In the genomic region with DNA sequence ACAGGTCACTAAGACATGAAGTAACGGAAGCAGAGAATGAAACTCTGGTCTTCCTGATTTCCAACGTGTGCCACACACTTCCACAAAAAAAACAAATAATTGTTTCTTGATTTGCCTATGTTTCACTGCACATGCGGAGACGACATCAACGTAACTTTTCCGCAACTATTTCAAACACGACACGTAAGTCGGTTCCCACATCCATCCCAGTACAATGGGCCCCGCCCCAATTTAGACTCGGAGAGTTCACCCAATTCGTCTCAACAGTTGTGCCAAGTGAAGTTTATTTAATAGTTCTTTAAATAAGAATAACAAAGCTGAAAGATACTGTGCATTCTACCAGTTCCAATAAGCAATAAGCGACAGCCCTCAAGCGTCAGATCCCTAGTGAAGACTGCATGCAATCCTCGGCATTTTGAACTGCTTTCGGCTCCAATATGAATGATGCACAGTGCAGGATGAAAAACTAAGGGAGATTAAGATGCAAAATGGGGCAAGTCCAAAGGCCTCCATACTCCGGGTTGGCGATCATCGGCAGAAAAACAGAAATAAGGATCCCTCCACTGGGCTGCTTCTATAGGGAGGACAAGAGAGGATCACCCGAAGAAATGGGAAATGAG, we compare ENCODE assay signal across 8 cellular contexts. TPM values are rescaled to one million over a fixed set of nuclear protein-coding genes. Genes with fewer than 3 reads are reported as not detected.
DNase-seq lines count a peak whose midpoint lies in the region; ATAC-seq and TF ChIP-seq lines count a peak whose summit lies in the region.

No MANE protein-coding gene starts in this region.

- TF ChIP-seq POLR2A in prostate gland (IDR thresholded peaks at IDR 0.05): no peak

- WGBS in HUES64: under 1% methylated on average over 19 of the region's 20 CpGs
- WGBS in heart right ventricle, 2 donors: 0% methylated on average over 20 of the region's 20 CpGs
- WGBS in prostate gland: under 1% methylated on average over 20 of the region's 20 CpGs

- H3K36me3 ChIP-seq in HUES64 (ENCODE audit: insufficient read depth, low read length) (peaks cover 36% of the 10 kb centered on the region), heart right ventricle (peaks cover 0 to 34% (median 11%) of the 10 kb centered on the region in 9 donors), prostate gland (peaks cover 0 to 4% of the 10 kb centered on the region in 2 donors)

- peak in 4 of 8 donors; percentile 0 to 23 (median 6) for ATAC-seq in heart right ventricle
- no peak for ATAC-seq in GM18502 (IDR thresholded peaks at IDR 0.05; ENCODE audit: poor library complexity, unreplicated experiment)

- H3K9me3 ChIP-seq in HUES64 (ENCODE audit: insufficient read depth, low read depth, low read length) (no peaks in the 10 kb centered on the region), heart right ventricle (no peaks in the 10 kb centered on the region), prostate gland (no peaks in the 10 kb centered on the region)

- intact Hi-C loops in heart right ventricle (cut with DNase I): loop anchor here in 1 of 10 donors (1.0 kb wide), 1 partner anchor 351 kb away; no protein-coding TSS in a partner anchor
- intact Hi-C loops in prostate gland (cut with DNase I): no loop called here

- H3K27me3 ChIP-seq in HUES64 (ENCODE audit: insufficient read depth, low read length): no peaks in the 10 kb centered on the region
- H3K27me3 ChIP-seq in heart right ventricle: no peaks in the 10 kb centered on the region
- H3K27me3 ChIP-seq in prostate gland (replicated peaks; ENCODE audit: insufficient read depth): no peaks in the 10 kb centered on the region

- H3K27ac ChIP-seq in HUES64 (ENCODE audit: low read depth, low read length) (peak overlapping the region; percentile 91), heart right ventricle (peak overlapping the region; percentile 89 to 99 (median 96)), prostate gland (peak overlapping the region; percentile 93 to 95)

- DNase-seq in NCI-H510A treated with DMSO at 0.1 percent for 48 hours (lab: John Stamatoyannopoulos, UW) (peak; percentile 30), NCI-H510A (lab: John Stamatoyannopoulos, UW) (no peak), heart right ventricle (no peak), prostate gland (ENCODE audit: low spot score) (no peak)
- DNase-seq in activated effector memory CD4-positive, alpha-beta T cell treated with anti-CD3 and anti-CD28 coated beads, Interleukin-2, amount 50 U/mL, for 16 hours: peak; percentile 72
- DNase-seq in activated CD4-positive, CD25-positive, alpha-beta regulatory T cell treated with anti-CD3 and anti-CD28 coated beads, Interleukin-2, amount 50 U/mL, for 72 hours: no peak

- H3K4me3 ChIP-seq in HUES64 (ENCODE audit: low read length): peak overlapping the region; percentile 96
- peak overlapping the region; percentile 63 to 90 (median 78) for H3K4me3 ChIP-seq in heart right ventricle
- peak overlapping the region; percentile 66 to 84 for H3K4me3 ChIP-seq in prostate gland

- H3K4me1 ChIP-seq in HUES64 (ENCODE audit: insufficient read depth, low read length) (no peaks in the 10 kb centered on the region), heart right ventricle (peaks cover 3 to 31% (median 19%) of the 10 kb centered on the region in 9 donors), prostate gland (replicated peaks) (no peaks in the 10 kb centered on the region)

- TF ChIP-seq CTCF in heart right ventricle (IDR thresholded peaks at IDR 0.05): no peak
- no peak for TF ChIP-seq CTCF in prostate gland (IDR thresholded peaks at IDR 0.05)

- peak overlapping the region; percentile 99 for H3K9ac ChIP-seq in HUES64 (ENCODE audit: low read depth, low read length)

RNA-seq across cellular contexts. Expression of a gene that starts 0.7 kb away (rescaled TPM):
- polyA plus RNA-seq in HUES64 (2013, experiment 1 of 2): 246 TPM
- polyA plus RNA-seq in HUES64 (2013, experiment 2 of 2): 259 TPM
- total RNA-seq in heart right ventricle: 100 to 1,000 TPM in 4 of 10 donors, 10 to 100 TPM in 6; 86.0 to 118 (median 98.7) TPM
- polyA plus RNA-seq in heart right ventricle: 100 to 1,000 TPM in 1 of 2 donors, 10 to 100 TPM in 1; 27.0 to 133 TPM
- total RNA-seq in prostate gland: 10 to 100 TPM; 77.6 to 89.6 TPM

RNA-seq across cellular contexts. Expression of a gene that starts 17.7 kb away (rescaled TPM):
- 34.0 TPM for polyA plus RNA-seq in HUES64 (2013, experiment 1 of 2)
- 30.6 TPM for polyA plus RNA-seq in HUES64 (2013, experiment 2 of 2)
- total RNA-seq in heart right ventricle (10 to 100 TPM; 51.1 to 90.2 (median 58.9) TPM), prostate gland (10 to 100 TPM; 41.9 to 63.9 TPM)
- polyA plus RNA-seq in heart right ventricle: 10 to 100 TPM; 72.4 to 82.1 TPM

RNA-seq across cellular contexts. Expression of a gene that starts 33.9 kb away (rescaled TPM):
- polyA plus RNA-seq in HUES64 (2013, experiment 1 of 2): 8.1 TPM
- 7.9 TPM for polyA plus RNA-seq in HUES64 (2013, experiment 2 of 2)
- total RNA-seq in heart right ventricle: 1 to 10 TPM in 8 of 10 donors, under 1 TPM in 2; 0.67 to 2.5 (median 1.5) TPM
- polyA plus RNA-seq in heart right ventricle: 1 to 10 TPM; 1.1 to 2.4 TPM
- total RNA-seq in prostate gland: 1 to 10 TPM; 1.8 to 5.0 TPM

Comparison
In these comparisons a context has a peak if more than half of its experiments do, and no peak if none do; other contexts are left out.
1. DNase-seq: peak in NCI-H510A treated with DMSO at 0.1 percent for 48 hours (single experiment) and activated effector memory CD4-positive, alpha-beta T cell treated with anti-CD3 and anti-CD28 coated beads, Interleukin-2, amount 50 U/mL, for 16 hours (single experiment); none in NCI-H510A (single experiment), heart right ventricle (0 of 2), prostate gland (single experiment) and activated CD4-positive, CD25-positive, alpha-beta regulatory T cell treated with anti-CD3 and anti-CD28 coated beads, Interleukin-2, amount 50 U/mL, for 72 hours (single experiment).
2. Peak in every context shown above with its lines, with median percentiles within 50 percentile points of each other: H3K27ac ChIP-seq and H3K4me3 ChIP-seq.